In the genomic region with DNA sequence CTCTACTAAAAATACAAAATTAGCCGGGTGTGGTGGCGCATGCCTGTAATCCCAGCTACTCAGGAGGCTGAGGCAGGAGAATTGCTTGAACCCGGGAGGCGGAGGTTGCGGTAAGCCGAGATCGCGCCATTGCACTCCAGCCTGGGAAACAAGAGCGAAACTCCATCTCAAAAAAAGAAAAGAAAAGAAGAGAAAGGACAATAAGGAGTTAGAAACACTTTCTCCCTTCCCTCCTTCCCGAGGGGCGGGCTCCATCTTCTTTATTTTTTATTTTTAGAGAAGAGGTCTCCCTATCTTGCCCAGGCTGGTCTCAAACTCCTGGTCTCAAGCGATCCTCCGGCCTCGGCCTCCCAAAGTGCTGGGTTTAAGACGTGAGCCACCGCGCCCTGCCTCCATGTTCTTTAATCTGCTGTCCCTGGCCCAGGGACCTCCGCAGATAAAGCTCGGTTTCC, we compare ENCODE assay signal across 8 cellular contexts. TPM values are rescaled to one million over a fixed set of nuclear protein-coding genes. Genes with fewer than 3 reads are reported as not detected.
A peak's percentile ranks its signal among the peaks of the same experiment; 100 is the strongest.
DNase-seq lines count a peak whose midpoint lies in the region; ATAC-seq and TF ChIP-seq lines count a peak whose summit lies in the region.
"Not testable (repeated sequence)": the region's sequence is repeated elsewhere in the genome, so short reads cannot be mapped to it uniquely, and the experiment has no call there.

No MANE protein-coding gene starts in this region.

- H3K18ac ChIP-seq in mesenchymal stem cell (ENCODE audit: low read depth in 1 of 2, low read length in 2 of 2) = peak overlapping the region; percentile 98 to 99

- not testable (repeated sequence) for H3K36me3 Mint-ChIP-seq in activated CD4-positive, alpha-beta T cell treated with anti-CD3 and anti-CD28 coated beads, Interleukin-2, amount 10 ng/mL, durations not matched to agents 24 days and 14 days (ENCODE audit: low read depth); brain

- not testable (repeated sequence) for H3K23ac ChIP-seq in mesenchymal stem cell (ENCODE audit: low read length in 2 of 2)

- not testable (repeated sequence) for H3K9me3 Mint-ChIP-seq in activated CD4-positive, alpha-beta T cell treated with anti-CD3 and anti-CD28 coated beads, Interleukin-2, amount 10 ng/mL, durations not matched to agents 24 days and 14 days; brain

- 89% methylated on average over 10 of the region's 19 CpGs for WGBS in mesenchymal stem cell
- 76 to 79% (median 79%) methylated on average over 15 to 19 of the region's 19 CpGs for WGBS in psoas muscle, 3 donors

- H4K8ac ChIP-seq in mesenchymal stem cell (ENCODE audit: low read length) = peak overlapping the region; percentile 96

- ATAC-seq in DND-41 (ENCODE audit: insufficient read depth, low read depth); psoas muscle; upper lobe of right lung: not testable (repeated sequence)

- intact Hi-C loops in activated CD4-positive, alpha-beta T cell treated with anti-CD3 and anti-CD28 coated beads, Interleukin-2, amount 10 ng/mL, durations not matched to agents 24 days and 14 days (cut with micrococcal nuclease) = loop anchor here (1.0 to 5.0 kb wide), 9 partner anchors 8 to 365 kb away; no protein-coding TSS in a partner anchor
- intact Hi-C loops in psoas muscle (cut with DNase I); upper lobe of right lung (cut with DNase I): not testable (repeated sequence)

- peak overlapping the region; percentile 71 for H2AK5ac ChIP-seq in mesenchymal stem cell (ENCODE audit: low read length, severe bottlenecking)

- not testable (repeated sequence) for H3K9me3 ChIP-seq in DND-41 (ENCODE audit: insufficient read depth, low read length, severe bottlenecking); KOPT-K1 (ENCODE audit: insufficient read depth, low read length, poor library complexity, severe bottlenecking); fibroblast of lung (ENCODE audit: control insufficient read depth, insufficient read depth, low read depth, low read length); mesenchymal stem cell (ENCODE audit: control insufficient read depth, low read length); psoas muscle; upper lobe of right lung

- peak overlapping the region; percentile 97 for H4K91ac ChIP-seq in mesenchymal stem cell (ENCODE audit: low read length)

- H3K4me1 Mint-ChIP-seq in activated CD4-positive, alpha-beta T cell treated with anti-CD3 and anti-CD28 coated beads, Interleukin-2, amount 10 ng/mL, durations not matched to agents 24 days and 14 days = peaks cover 66% of the 10 kb centered on the region
- H3K4me1 Mint-ChIP-seq in brain = peaks cover 41% of the 10 kb centered on the region

- peak overlapping the region in 1 of 2 experiments; percentile 80 for H3K14ac ChIP-seq in mesenchymal stem cell (ENCODE audit: low read length in 2 of 2)

- H3K27me3 ChIP-seq in DND-41 (ENCODE audit: insufficient read depth, low read length, poor library complexity); fibroblast of lung (ENCODE audit: control insufficient read depth, insufficient read depth, low read length); mesenchymal stem cell (ENCODE audit: control insufficient read depth in 1 of 2, insufficient read depth in 1 of 2, low read length in 2 of 2); psoas muscle (ENCODE audit: insufficient read depth in 3 of 3, low read length in 2 of 3); upper lobe of right lung: not testable (repeated sequence)

- peak overlapping the region; percentile 88 for H3K4me3 Mint-ChIP-seq in activated CD4-positive, alpha-beta T cell treated with anti-CD3 and anti-CD28 coated beads, Interleukin-2, amount 10 ng/mL, durations not matched to agents 24 days and 14 days
- peak overlapping the region; percentile 74 to 83 (median 79) for H3K4me3 Mint-ChIP-seq in brain

- H3K4ac ChIP-seq in mesenchymal stem cell (ENCODE audit: low read depth in 1 of 2, low read length in 2 of 2) = peak overlapping the region in 1 of 2 experiments; percentile 98

- TF ChIP-seq CTCF in DND-41 (IDR thresholded peaks at IDR 0.05; ENCODE audit: borderline replicate concordance, extremely low read depth, low read length, poor library complexity, severe bottlenecking); brain (conservative IDR thresholded peaks at IDR 0.05); fibroblast of lung (conservative IDR thresholded peaks at IDR 0.05 in 1 of 2, IDR thresholded peaks at IDR 0.05 in 1 of 2; ENCODE audit: low read depth in 1 of 2, low read length in 2 of 2); psoas muscle (IDR thresholded peaks at IDR 0.05); upper lobe of right lung (IDR thresholded peaks at IDR 0.05): not testable (repeated sequence)

- H2BK12ac ChIP-seq in mesenchymal stem cell (ENCODE audit: low read length in 2 of 2) = peak overlapping the region; percentile 59 to 69

- DNase-seq in DND-41; activated CD4-positive, alpha-beta T cell treated with anti-CD3 and anti-CD28 coated beads, Interleukin-2, amount 10 ng/mL, durations not matched to agents 24 days and 14 days; fibroblast of lung (ENCODE audit: low read depth in 2 of 2); mesenchymal stem cell; psoas muscle; upper lobe of right lung: not testable (repeated sequence)

- H3K36me3 ChIP-seq in DND-41 (ENCODE audit: insufficient read depth, low read length); KOPT-K1 (ENCODE audit: insufficient read depth, low read length); fibroblast of lung (ENCODE audit: control insufficient read depth, insufficient read depth, low read length); mesenchymal stem cell (ENCODE audit: control insufficient read depth in 1 of 2, insufficient read depth in 2 of 2, low read depth in 1 of 2, low read length in 2 of 2); psoas muscle (ENCODE audit: insufficient read depth in 1 of 2, low read depth in 1 of 2); upper lobe of right lung: not testable (repeated sequence)

- H3K27me3 Mint-ChIP-seq in activated CD4-positive, alpha-beta T cell treated with anti-CD3 and anti-CD28 coated beads, Interleukin-2, amount 10 ng/mL, durations not matched to agents 24 days and 14 days; brain: not testable (repeated sequence)

- peak overlapping the region; percentile 100 for H3K27ac Mint-ChIP-seq in activated CD4-positive, alpha-beta T cell treated with anti-CD3 and anti-CD28 coated beads, Interleukin-2, amount 10 ng/mL, durations not matched to agents 24 days and 14 days
- H3K27ac Mint-ChIP-seq in brain = peak overlapping the region in 3 of 5 experiments; percentile 96 to 100 (median 99)

- peak overlapping the region; percentile 86 for H3K27ac ChIP-seq in DND-41 (ENCODE audit: low read length)
- peak overlapping the region; percentile 66 for H3K27ac ChIP-seq in KOPT-K1 (ENCODE audit: low read depth, low read length, poor library complexity, severe bottlenecking)
- peak overlapping the region; percentile 96 for H3K27ac ChIP-seq in fibroblast of lung (ENCODE audit: insufficient read depth, low read length)
- H3K27ac ChIP-seq in mesenchymal stem cell (ENCODE audit: low read length, poor library complexity, severe bottlenecking) = peak overlapping the region; percentile 42
- H3K27ac ChIP-seq in psoas muscle = peak overlapping the region; percentile 83
- H3K27ac ChIP-seq in upper lobe of right lung = peak overlapping the region; percentile 96

- H3K79me1 ChIP-seq in mesenchymal stem cell (replicated peaks; ENCODE audit: low read length, poor library complexity, severe bottlenecking) = not testable (repeated sequence)

- H3K9ac ChIP-seq in DND-41 (ENCODE audit: low read depth, low read length) = peak overlapping the region; percentile 25
- peak overlapping the region; percentile 88 for H3K9ac ChIP-seq in fibroblast of lung (ENCODE audit: insufficient read depth, low read length)
- H3K9ac ChIP-seq in mesenchymal stem cell (ENCODE audit: low read length) = peak overlapping the region; percentile 97

- H2BK120ac ChIP-seq in mesenchymal stem cell (ENCODE audit: low read depth, low read length) = peak overlapping the region; percentile 77

- peak overlapping the region; percentile 2 for H2BK15ac ChIP-seq in mesenchymal stem cell (ENCODE audit: low read depth, poor library complexity, severe bottlenecking)

- H3K4me2 ChIP-seq in DND-41 (ENCODE audit: insufficient read depth, low read length) (peak overlapping the region; percentile 54), fibroblast of lung (ENCODE audit: extremely low read depth, insufficient read depth, low read length) (peak overlapping the region; percentile 72)
- not testable (repeated sequence) for H3K4me2 ChIP-seq in mesenchymal stem cell (ENCODE audit: low read length, poor library complexity, severe bottlenecking)

- H3K4me3 ChIP-seq in DND-41 (ENCODE audit: low read depth in 1 of 2, low read length in 2 of 2) (peak overlapping the region in 1 of 2 experiments; percentile 51; a peak in 1 of 4 replicates), fibroblast of lung (replicated peaks in 1 of 4; ENCODE audit: control extremely low read depth in 1 of 4, insufficient read depth in 1 of 4, low read depth in 3 of 4, low read length in 4 of 4) (peak overlapping the region in 1 of 4 experiments; percentile 57), mesenchymal stem cell (ENCODE audit: insufficient read depth in 1 of 2, low read depth in 1 of 2, low read length in 2 of 2) (peak overlapping the region in 1 of 2 experiments; percentile 88), psoas muscle (peak overlapping the region; percentile 81), upper lobe of right lung (peak overlapping the region; percentile 62)

- H2BK5ac ChIP-seq in mesenchymal stem cell (ENCODE audit: low read depth, low read length, poor library complexity, severe bottlenecking) = not testable (repeated sequence)

- not testable (repeated sequence) for H3K79me2 ChIP-seq in DND-41 (ENCODE audit: insufficient read depth, low read length); fibroblast of lung (ENCODE audit: control insufficient read depth, insufficient read depth, low read length)

- H3K4me1 ChIP-seq in DND-41 (ENCODE audit: insufficient read depth, low read length) (peaks cover 59% of the 10 kb centered on the region), fibroblast of lung (ENCODE audit: control insufficient read depth, extremely low read depth, insufficient read depth, low read length) (peaks cover 11% of the 10 kb centered on the region), mesenchymal stem cell (ENCODE audit: control insufficient read depth, insufficient read depth, low read depth, low read length) (peaks cover 19% of the 10 kb centered on the region), psoas muscle (peaks cover 16% of the 10 kb centered on the region), upper lobe of right lung (peaks cover 18% of the 10 kb centered on the region)

- not testable (repeated sequence) for H2AFZ ChIP-seq in DND-41 (ENCODE audit: low read depth, low read length); fibroblast of lung (ENCODE audit: low read length); mesenchymal stem cell (ENCODE audit: low read depth, low read length)

- H4K20me1 ChIP-seq in DND-41 (ENCODE audit: insufficient read depth, low read length); fibroblast of lung (ENCODE audit: control insufficient read depth, extremely low read depth, insufficient read depth, low read length): not testable (repeated sequence)

RNA-seq across cellular contexts. Expression of a gene that starts 23.1 kb away (rescaled TPM):
- 260 and 271 TPM in 2 replicates for total RNA-seq in activated CD4-positive, alpha-beta T cell treated with anti-CD3 and anti-CD28 coated beads, Interleukin-2, amount 10 ng/mL, durations not matched to agents 24 days and 14 days
- polyA plus RNA-seq in brain (ENCODE audit: insufficient read depth, low read depth, low replicate concordance) = 121 TPM
- 662 and 712 TPM in 2 replicates for total RNA-seq in fibroblast of lung
- polyA plus RNA-seq in fibroblast of lung = 26.3 and 51.3 TPM in 2 replicates
- polyA plus RNA-seq in fibroblast of lung (2012) = 41.9 and 71.5 TPM in 2 replicates
- 16.6 and 31.2 TPM in 2 replicates for polyA minus RNA-seq in fibroblast of lung (ENCODE audit: low replicate concordance)
- 109 TPM for polyA plus RNA-seq in mesenchymal stem cell (2013, experiment 1 of 2)
- 107 TPM for polyA plus RNA-seq in mesenchymal stem cell (2013, experiment 2 of 2)
- 100 to 1,000 TPM in 1 of 4 donors, 10 to 100 TPM in 3; 16.1 to 220 (median 65.4) TPM for total RNA-seq in psoas muscle
- polyA plus RNA-seq in psoas muscle = 100 to 1,000 TPM; 114 to 744 (median 487) TPM
- 200 TPM for total RNA-seq in upper lobe of right lung

RNA-seq across cellular contexts. Expression of a gene that starts 57.9 kb away (rescaled TPM):
- 32.5 and 35.1 TPM in 2 replicates for total RNA-seq in activated CD4-positive, alpha-beta T cell treated with anti-CD3 and anti-CD28 coated beads, Interleukin-2, amount 10 ng/mL, durations not matched to agents 24 days and 14 days
- polyA plus RNA-seq in brain (ENCODE audit: insufficient read depth, low read depth, low replicate concordance) = 29.3 TPM
- total RNA-seq in fibroblast of lung = 20.5 and 26.3 TPM in 2 replicates
- polyA plus RNA-seq in fibroblast of lung = 16.0 and 17.2 TPM in 2 replicates
- polyA plus RNA-seq in fibroblast of lung (2012) = 28.0 and 28.7 TPM in 2 replicates
- polyA minus RNA-seq in fibroblast of lung (ENCODE audit: low replicate concordance) = 36.0 and 54.5 TPM in 2 replicates
- 28.6 TPM for polyA plus RNA-seq in mesenchymal stem cell (2013, experiment 1 of 2)
- polyA plus RNA-seq in mesenchymal stem cell (2013, experiment 2 of 2) = 27.7 TPM
- total RNA-seq in psoas muscle = 10 to 100 TPM; 24.0 to 38.7 (median 34.0) TPM
- 10 to 100 TPM; 22.1 to 24.9 (median 22.5) TPM for polyA plus RNA-seq in psoas muscle
- 39.9 TPM for total RNA-seq in upper lobe of right lung

Comparison
In these comparisons a context has a peak if more than half of its experiments do, and no peak if none do; other contexts are left out.
1. H3K27ac ChIP-seq: peak in every context shown above with its lines; median percentile 96 in fibroblast of lung; 96 in upper lobe of right lung; 86 in DND-41; 83 in psoas muscle; 66 in KOPT-K1; 42 in mesenchymal stem cell.
2. H3K9ac ChIP-seq: peak in every context shown above with its lines; median percentile 97 in mesenchymal stem cell; 88 in fibroblast of lung; 25 in DND-41.